In genomic region chr1:42938596-42939184, GRCh38 we compare ENCODE assay signal across 9 cellular contexts. TPM values are rescaled to one million over a fixed set of nuclear protein-coding genes. Genes with fewer than 3 reads are reported as not detected.
DNase-seq lines count a peak whose midpoint lies in the region; ATAC-seq lines count a peak whose summit lies in the region.
"Had no signal": no experiment of that assay in that cellular context is flagged by ENCODE, and none has a peak within 500 bp of the region (broad histone marks: within the 10 kb centered on the region; RNA-seq: fewer than 3 reads in every experiment).

No MANE protein-coding gene starts in this region.

- WGBS in esophagus, 2 donors: 50 to 62% methylated on average over 9 of the region's 9 CpGs

- H3K4me3 ChIP-seq in esophagus (ENCODE audit: low read depth in 1 of 2, low read length in 2 of 2): no peak overlapping the region

- H3K27me3 ChIP-seq in esophagus (ENCODE audit: control insufficient read depth in 1 of 2, insufficient read depth in 2 of 2, low read length in 2 of 2): no peaks in the 10 kb centered on the region

- peak overlapping the region; percentile 88 for H3K27ac Mint-ChIP-seq in activated CD4-positive, alpha-beta T cell treated with anti-CD3 and anti-CD28 coated beads for 36 hours
- peak overlapping the region; percentile 94 to 97 for H3K27ac Mint-ChIP-seq in T-cell
- H3K27ac Mint-ChIP-seq in stimulated activated naive B cell treated with anti-CD40 and anti-IgM and Interleukin-4, amounts not matched to agents 10 μg/mL and 1 μg/mL and 100 μg/mL, for 72 hours: peak overlapping the region; percentile 96

- intact Hi-C loops in activated CD4-positive, alpha-beta T cell treated with anti-CD3 and anti-CD28 coated beads for 36 hours (cut with DNase I, micrococcal nuclease): no loop called here

- H3K27me3 Mint-ChIP-seq in activated CD4-positive, alpha-beta T cell treated with anti-CD3 and anti-CD28 coated beads for 36 hours: no peaks in the 10 kb centered on the region
- no peaks in the 10 kb centered on the region for H3K27me3 Mint-ChIP-seq in T-cell
- no peaks in the 10 kb centered on the region for H3K27me3 Mint-ChIP-seq in stimulated activated naive B cell treated with anti-CD40 and anti-IgM and Interleukin-4, amounts not matched to agents 10 μg/mL and 1 μg/mL and 100 μg/mL, for 72 hours

- ATAC-seq in activated CD4-positive, alpha-beta T cell treated with anti-CD3 and anti-CD28 coated beads for 36 hours: no peak
- no peak for ATAC-seq in T-cell (replicated peaks in 1 of 4)
- no peak for ATAC-seq in stimulated activated naive B cell treated with anti-CD40 and anti-IgM and Interleukin-4, amounts not matched to agents 10 μg/mL and 1 μg/mL and 100 μg/mL, for 72 hours (replicated peaks)
- ATAC-seq in GM18873 (IDR thresholded peaks at IDR 0.05; ENCODE audit: low FRiP score, unreplicated experiment): no peak
- ATAC-seq in HG03460 (IDR thresholded peaks at IDR 0.05; ENCODE audit: unreplicated experiment): no peak

- peaks cover 95% of the 10 kb centered on the region for H3K4me1 Mint-ChIP-seq in activated CD4-positive, alpha-beta T cell treated with anti-CD3 and anti-CD28 coated beads for 36 hours
- peaks cover 97 to 100% (median 98%) of the 10 kb centered on the region in 3 donors for H3K4me1 Mint-ChIP-seq in T-cell
- peaks cover 88 to 99% of the 10 kb centered on the region in 2 donors for H3K4me1 Mint-ChIP-seq in stimulated activated naive B cell treated with anti-CD40 and anti-IgM and Interleukin-4, amounts not matched to agents 10 μg/mL and 1 μg/mL and 100 μg/mL, for 72 hours

- H3K4me1 ChIP-seq in esophagus (ENCODE audit: control insufficient read depth in 2 of 2, insufficient read depth in 2 of 2, low read length in 1 of 2): peaks cover 18 to 80% of the 10 kb centered on the region in 2 donors

- no peaks in the 10 kb centered on the region for H3K9me3 Mint-ChIP-seq in activated CD4-positive, alpha-beta T cell treated with anti-CD3 and anti-CD28 coated beads for 36 hours (ENCODE audit: low read depth)
- H3K9me3 Mint-ChIP-seq in T-cell: no peaks in the 10 kb centered on the region
- no peaks in the 10 kb centered on the region for H3K9me3 Mint-ChIP-seq in stimulated activated naive B cell treated with anti-CD40 and anti-IgM and Interleukin-4, amounts not matched to agents 10 μg/mL and 1 μg/mL and 100 μg/mL, for 72 hours

- DNase-seq in activated CD4-positive, alpha-beta T cell treated with anti-CD3 and anti-CD28 coated beads for 36 hours: no peak
- no peak for DNase-seq in activated CD4-positive, alpha-beta T cell treated with anti-CD3 and anti-CD28 coated beads for 48 hours
- no peak for DNase-seq in T-cell
- DNase-seq in stimulated activated naive B cell treated with anti-CD40 and anti-IgM and Interleukin-4, amounts not matched to agents 10 μg/mL and 1 μg/mL and 100 μg/mL, for 72 hours: no peak
- DNase-seq in inferior parietal cortex (ENCODE audit: extremely low spot score): no peak
- DNase-seq: activated gamma-delta T cell had no signal

- H3K27ac ChIP-seq in esophagus (ENCODE audit: low read depth in 2 of 2, low read length in 1 of 2): peak overlapping the region; percentile 90 to 97

- H3K36me3 ChIP-seq in esophagus (ENCODE audit: control insufficient read depth in 2 of 2, insufficient read depth in 2 of 2, low read length in 1 of 2): peaks cover 0 to 34% of the 10 kb centered on the region in 2 donors

- H3K36me3 Mint-ChIP-seq in activated CD4-positive, alpha-beta T cell treated with anti-CD3 and anti-CD28 coated beads for 36 hours (ENCODE audit: low read depth): peaks cover 87% of the 10 kb centered on the region
- peaks cover 64% of the 10 kb centered on the region for H3K36me3 Mint-ChIP-seq in T-cell
- peaks cover 70 to 84% of the 10 kb centered on the region in 2 donors for H3K36me3 Mint-ChIP-seq in stimulated activated naive B cell treated with anti-CD40 and anti-IgM and Interleukin-4, amounts not matched to agents 10 μg/mL and 1 μg/mL and 100 μg/mL, for 72 hours

- POLR2A ChIA-PET in activated CD4-positive, alpha-beta T cell treated with anti-CD3 and anti-CD28 coated beads for 36 hours (lab: Charles Lee): no interaction called here
- POLR2A ChIA-PET in T-cell (lab: Charles Lee): interaction anchor here in 1 of 2 donors (0.6 kb wide), 1 partner anchor 16 kb away, joined by 3 read pairs; no protein-coding TSS in a partner anchor

- CTCF ChIA-PET in activated CD4-positive, alpha-beta T cell treated with anti-CD3 and anti-CD28 coated beads for 36 hours (lab: Charles Lee): interaction anchor here (1.3 kb wide), 1 partner anchor 21 kb away, joined by 4 read pairs; no protein-coding TSS in a partner anchor
- CTCF ChIA-PET in T-cell (lab: Charles Lee): interaction anchor here in 1 of 2 donors (1.1 to 1.4 kb wide), 2 partner anchors 14 to 16 kb away, joined by 3 read pairs; no protein-coding TSS in a partner anchor

- no peaks in the 10 kb centered on the region for H3K9me3 ChIP-seq in esophagus (ENCODE audit: control insufficient read depth in 2 of 2, insufficient read depth in 1 of 2, low read depth in 1 of 2, low read length in 1 of 2)

- no peak overlapping the region for H3K4me3 Mint-ChIP-seq in activated CD4-positive, alpha-beta T cell treated with anti-CD3 and anti-CD28 coated beads for 36 hours
- H3K4me3 Mint-ChIP-seq in T-cell: peak overlapping the region; percentile 21 to 47 (median 25)
- H3K4me3 Mint-ChIP-seq in stimulated activated naive B cell treated with anti-CD40 and anti-IgM and Interleukin-4, amounts not matched to agents 10 μg/mL and 1 μg/mL and 100 μg/mL, for 72 hours: peak overlapping the region; percentile 1 to 61

RNA-seq across cellular contexts. Expression of gene SLC2A1, which starts 20.0 kb away (rescaled TPM):
- total RNA-seq in activated CD4-positive, alpha-beta T cell treated with anti-CD3 and anti-CD28 coated beads for 36 hours: 100 to 1,000 TPM; 115 to 125 TPM
- total RNA-seq in T-cell: 10 to 100 TPM; 72.0 to 91.7 (median 83.9) TPM
- 100 to 1,000 TPM in 1 of 2 donors, 10 to 100 TPM in 1; 70.3 to 115 TPM for polyA plus RNA-seq in esophagus
